ENCODE assay signal across 1 cellular context in genomic region chr7:99831595-99831994, GRCh38.
TF ChIP-seq lines count a peak whose summit lies in the region.

No MANE protein-coding gene starts in this region.

TF ChIP-seq in K562, 482 proteins besides CTCF, POLR2A, EP300 and RAD21 (continued from another document and continues in another):
- TF ChIP-seq ZBTB11 (CRISPR knock-in tag; IDR thresholded peaks at IDR 0.05) (no peak), MCM5 (IDR thresholded peaks at IDR 0.05; ENCODE audit: low read depth) (no peak), PTTG1 (tag; IDR thresholded peaks at IDR 0.05; ENCODE audit: low read depth) (no peak), MCM7 (IDR thresholded peaks at IDR 0.05) (no peak), PYGO2 (tag; IDR thresholded peaks at IDR 0.05) (no peak), STAT5A (IDR thresholded peaks at IDR 0.05; ENCODE audit: borderline replicate concordance, low read length) (peak; percentile 39; the same call in 1 of the 2 replicates), ZFPM2 (CRISPR knock-in tag; IDR thresholded peaks at IDR 0.05) (no peak), E2F3 (CRISPR knock-in tag; IDR thresholded peaks at IDR 0.05) (no peak), KAT8 (IDR thresholded peaks at IDR 0.05; ENCODE audit: low read depth) (no peak), SETDB1 (IDR thresholded peaks at IDR 0.05; ENCODE audit: low read length) (no peak), MBD2 (IDR thresholded peaks at IDR 0.05; ENCODE audit: borderline replicate concordance, low read depth) (no peak), HLTF (IDR thresholded peaks at IDR 0.05) (no peak), SIRT6 (IDR thresholded peaks at IDR 0.05; ENCODE audit: low read depth, low read length) (no peak), SRF (CRISPR knock-in tag; IDR thresholded peaks at IDR 0.05) (no peak), GABPB1 (CRISPR knock-in tag; IDR thresholded peaks at IDR 0.05) (no peak), BCL6 (CRISPR knock-in tag; IDR thresholded peaks at IDR 0.05) (no peak), ATF3 (IDR thresholded peaks at IDR 0.05) (peak; percentile 62), ATF3 (CRISPR knock-in tag; conservative IDR thresholded peaks at IDR 0.05) (no peak), ZNF512 (tag; IDR thresholded peaks at IDR 0.05) (no peak), HCFC1 (IDR thresholded peaks at IDR 0.05; ENCODE audit: low read depth, low read length) (no peak), PURB (CRISPR knock-in tag; IDR thresholded peaks at IDR 0.05; ENCODE audit: low read depth) (no peak), RBM22 (IDR thresholded peaks at IDR 0.05; ENCODE audit: low read depth, low read length, poor library complexity, severe bottlenecking) (no peak), ESRRA (IDR thresholded peaks at IDR 0.05; ENCODE audit: borderline replicate concordance, low read depth) (no peak), THRAP3 (IDR thresholded peaks at IDR 0.05; ENCODE audit: borderline replicate concordance) (no peak), FOXP1 (CRISPR knock-in tag; IDR thresholded peaks at IDR 0.05) (no peak), ZNF395 (CRISPR knock-in tag; IDR thresholded peaks at IDR 0.05) (no peak), ATF7 (IDR thresholded peaks at IDR 0.05) (peak; percentile 63; the same call in 1 of the 2 replicates), PCBP2 (IDR thresholded peaks at IDR 0.05; ENCODE audit: low read depth, low read length, poor library complexity, severe bottlenecking) (no peak), FIP1L1 (IDR thresholded peaks at IDR 0.05; ENCODE audit: low read depth, low read length, poor library complexity, severe bottlenecking) (no peak), PHF21A (IDR thresholded peaks at IDR 0.05; ENCODE audit: borderline replicate concordance, low read depth) (no peak), KLF6 (CRISPR knock-in tag; IDR thresholded peaks at IDR 0.05; ENCODE audit: borderline replicate concordance) (no peak), CLOCK (CRISPR knock-in tag; IDR thresholded peaks at IDR 0.05; ENCODE audit: borderline replicate concordance) (no peak), FOXJ2 (tag; IDR thresholded peaks at IDR 0.05) (no peak), HMGN3 (IDR thresholded peaks at IDR 0.05; ENCODE audit: borderline replicate concordance, extremely low read depth, insufficient read length, low read depth, low read length) (no peak), CREM (IDR thresholded peaks at IDR 0.05; ENCODE audit: low read depth) (no peak), RBM17 (IDR thresholded peaks at IDR 0.05; ENCODE audit: borderline replicate concordance, low read depth, low read length) (no peak), ZNF586 (CRISPR knock-in tag; conservative IDR thresholded peaks at IDR 0.05) (no peak), TFAM (CRISPR knock-in tag; conservative IDR thresholded peaks at IDR 0.05) (no peak), ZFP30 (CRISPR knock-in tag; IDR thresholded peaks at IDR 0.05; ENCODE audit: borderline replicate concordance) (no peak), KDM1A (IDR thresholded peaks at IDR 0.05) (peak; percentile 53 to 72), MAFG (tag; conservative IDR thresholded peaks at IDR 0.05) (peak; percentile 88), TRIM24 (IDR thresholded peaks at IDR 0.05) (peak; percentile 71 to 80), ZBED1 (IDR thresholded peaks at IDR 0.05) (no peak), FOSL1 (tag; conservative IDR thresholded peaks at IDR 0.05) (peak; percentile 49; the same call in 1 of the 2 replicates), U2AF1 (optimal IDR thresholded peaks at IDR 0.05; ENCODE audit: low read depth, low read length) (no peak), GATAD2A (IDR thresholded peaks at IDR 0.05) (no peak), PBX2 (CRISPR knock-in tag; IDR thresholded peaks at IDR 0.05; ENCODE audit: low read depth) (no peak), PBX2 (tag; conservative IDR thresholded peaks at IDR 0.05; ENCODE audit: low read depth) (peak; percentile 72)
- TF ChIP-seq, protein P1, sequence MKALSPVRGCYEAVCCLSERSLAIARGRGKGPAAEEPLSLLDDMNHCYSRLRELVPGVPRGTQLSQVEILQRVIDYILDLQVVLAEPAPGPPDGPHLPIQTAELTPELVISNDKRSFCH (CRISPR knock-in tag; IDR thresholded peaks at IDR 0.05): no peak
- TF ChIP-seq, protein P1 (tag; IDR thresholded peaks at IDR 0.05): no peak
- TF ChIP-seq, protein P2, sequence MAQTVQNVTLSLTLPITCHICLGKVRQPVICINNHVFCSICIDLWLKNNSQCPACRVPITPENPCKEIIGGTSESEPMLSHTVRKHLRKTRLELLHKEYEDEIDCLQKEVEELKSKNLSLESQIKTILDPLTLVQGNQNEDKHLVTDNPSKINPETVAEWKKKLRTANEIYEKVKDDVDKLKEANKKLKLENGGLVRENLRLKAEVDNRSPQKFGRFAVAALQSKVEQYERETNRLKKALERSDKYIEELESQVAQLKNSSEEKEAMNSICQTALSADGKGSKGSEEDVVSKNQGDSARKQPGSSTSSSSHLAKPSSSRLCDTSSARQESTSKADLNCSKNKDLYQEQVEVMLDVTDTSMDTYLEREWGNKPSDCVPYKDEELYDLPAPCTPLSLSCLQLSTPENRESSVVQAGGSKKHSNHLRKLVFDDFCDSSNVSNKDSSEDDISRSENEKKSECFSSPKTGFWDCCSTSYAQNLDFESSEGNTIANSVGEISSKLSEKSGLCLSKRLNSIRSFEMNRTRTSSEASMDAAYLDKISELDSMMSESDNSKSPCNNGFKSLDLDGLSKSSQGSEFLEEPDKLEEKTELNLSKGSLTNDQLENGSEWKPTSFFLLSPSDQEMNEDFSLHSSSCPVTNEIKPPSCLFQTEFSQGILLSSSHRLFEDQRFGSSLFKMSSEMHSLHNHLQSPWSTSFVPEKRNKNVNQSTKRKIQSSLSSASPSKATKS (CRISPR knock-in tag; IDR thresholded peaks at IDR 0.05): no peak
- TF ChIP-seq, protein P3, sequence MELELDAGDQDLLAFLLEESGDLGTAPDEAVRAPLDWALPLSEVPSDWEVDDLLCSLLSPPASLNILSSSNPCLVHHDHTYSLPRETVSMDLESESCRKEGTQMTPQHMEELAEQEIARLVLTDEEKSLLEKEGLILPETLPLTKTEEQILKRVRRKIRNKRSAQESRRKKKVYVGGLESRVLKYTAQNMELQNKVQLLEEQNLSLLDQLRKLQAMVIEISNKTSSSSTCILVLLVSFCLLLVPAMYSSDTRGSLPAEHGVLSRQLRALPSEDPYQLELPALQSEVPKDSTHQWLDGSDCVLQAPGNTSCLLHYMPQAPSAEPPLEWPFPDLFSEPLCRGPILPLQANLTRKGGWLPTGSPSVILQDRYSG (tag; conservative IDR thresholded peaks at IDR 0.05; ENCODE audit: low read depth): no peak
